Comparison of ENCODE assay signal across 15 cellular contexts in genomic region chr17:57915532-57915931, GRCh38. TPM values are rescaled to one million over a fixed set of nuclear protein-coding genes. Genes with fewer than 3 reads are reported as not detected.
A peak's percentile ranks its signal among the peaks of the same experiment; 100 is the strongest.
DNase-seq lines count a peak whose midpoint lies in the region; FAIRE-seq and TF ChIP-seq lines count a peak whose summit lies in the region.
"Had no signal": no experiment of that assay in that cellular context is flagged by ENCODE, and none has a peak within 500 bp of the region (broad histone marks: within the 10 kb centered on the region; RNA-seq: fewer than 3 reads in every experiment).

No MANE protein-coding gene starts in this region.

- peak overlapping the region; percentile 28 for H3K4me3 Mint-ChIP-seq in glutamatergic neuron (ENCODE audit: unreplicated experiment)

- H2AFZ ChIP-seq in neuron (ENCODE audit: low read depth, low read length), result no peak overlapping the region

- peak; percentile 44 for DNase-seq in NCI-H82 treated with DMSO at 0.1 percent for 48 hours (lab: John Stamatoyannopoulos, UW; ENCODE audit: unreplicated experiment)
- peak; percentile 41 for DNase-seq in glutamatergic neuron
- no peak for DNase-seq in activated CD8-positive, alpha-beta memory T cell treated with anti-CD3 and anti-CD28 coated beads, Interleukin-2, amount 50 U/mL, for 4 hours
- no peak for DNase-seq in DMS114 treated with DMSO at 0.1 percent for 48 hours (lab: John Stamatoyannopoulos, UW; ENCODE audit: unreplicated experiment)
- no peak for DNase-seq in stimulated activated CD4-positive, alpha-beta T cell treated with anti-CD3 and anti-CD28 coated beads, Interleukin-1b, Interleukin-23, amount 100 ng/mL, for 48 hours
- no peak for DNase-seq in Kasumi-1 (lab: John Stamatoyannopoulos, UW)
- DNase-seq: activated CD4-positive, alpha-beta T cell treated with anti-CD3 and anti-CD28 coated beads for 48 hours; activated naive CD4-positive, alpha-beta T cell treated with Interleukin-2 at 50 U/mL for 16 hours; GDM1; occipital lobe had no signal

- H3K36me3 Mint-ChIP-seq in glutamatergic neuron (ENCODE audit: unreplicated experiment), result no peaks in the 10 kb centered on the region

- no peak for TF ChIP-seq CTCF in glutamatergic neuron (IDR thresholded peaks at IDR 0.05; ENCODE audit: partially characterized antibody, unreplicated experiment)

- H3K27ac Mint-ChIP-seq in glutamatergic neuron (ENCODE audit: unreplicated experiment), result no peak overlapping the region

- peaks cover 1% of the 10 kb centered on the region for H3K9me3 Mint-ChIP-seq in glutamatergic neuron (ENCODE audit: unreplicated experiment)

- peaks cover 61% of the 10 kb centered on the region for H3K4me1 ChIP-seq in neuron (ENCODE audit: insufficient read depth, low read length)

- peak; percentile 96 for FAIRE-seq in A204.1 (lab: Jason Lieb, UNC)
- FAIRE-seq: K562, urothelium cell line had no signal

- H3K36me3 ChIP-seq in neuron (ENCODE audit: insufficient read depth, low read length), result no peaks in the 10 kb centered on the region

- peak overlapping the region; percentile 36 for H3K4me3 ChIP-seq in neuron (ENCODE audit: low read length)
- H3K4me3 ChIP-seq: K562 had no signal

- H3K4me1 Mint-ChIP-seq in glutamatergic neuron (ENCODE audit: low read depth, unreplicated experiment), result peaks cover 47% of the 10 kb centered on the region

- H3K27me3 ChIP-seq in neuron (ENCODE audit: insufficient read depth, low read length), result no peaks in the 10 kb centered on the region

- peaks cover 5% of the 10 kb centered on the region for H3K27me3 Mint-ChIP-seq in glutamatergic neuron (ENCODE audit: unreplicated experiment)

- H3K9me3 ChIP-seq in neuron (ENCODE audit: low read length), result no peaks in the 10 kb centered on the region
- H3K9me3 ChIP-seq: SK-N-SH had no signal

RNA-seq across cellular contexts. Expression of gene CUEDC1, which starts 39.7 kb away (rescaled TPM):
- total RNA-seq in glutamatergic neuron (ENCODE audit: unreplicated experiment), result 22.9 TPM

Comparison
In these comparisons a context has a peak if more than half of its experiments do, and no peak if none do; other contexts are left out.
1. DNase-seq: peak in NCI-H82 treated with DMSO at 0.1 percent for 48 hours (single experiment) and glutamatergic neuron (single experiment); none in activated CD8-positive, alpha-beta memory T cell treated with anti-CD3 and anti-CD28 coated beads, Interleukin-2, amount 50 U/mL, for 4 hours (single experiment), DMS114 treated with DMSO at 0.1 percent for 48 hours (single experiment), stimulated activated CD4-positive, alpha-beta T cell treated with anti-CD3 and anti-CD28 coated beads, Interleukin-1b, Interleukin-23, amount 100 ng/mL, for 48 hours (single experiment) and Kasumi-1 (0 of 2).